In genomic region chr6:56902551-56903464, GRCh38 we compare ENCODE assay signal across 2 cellular contexts.
A peak's percentile ranks its signal among the peaks of the same experiment; 100 is the strongest.
TF ChIP-seq lines count a peak whose summit lies in the region.

No MANE protein-coding gene starts in this region.

TF ChIP-seq in A549, 52 proteins besides CTCF, POLR2A, EP300 and RAD21 (continued from another document):
- TF ChIP-seq SMC3 (IDR thresholded peaks at IDR 0.05) (peak; percentile 70), CHD2 (IDR thresholded peaks at IDR 0.05; ENCODE audit: low read length, partially characterized antibody) (no peak), TFCP2L1 (CRISPR knock-in tag; IDR thresholded peaks at IDR 0.05) (no peak), RARB (CRISPR knock-in tag; IDR thresholded peaks at IDR 0.05) (no peak), ATOH8 (CRISPR knock-in tag; IDR thresholded peaks at IDR 0.05; ENCODE audit: low read depth) (no peak), KDM5A (IDR thresholded peaks at IDR 0.05) (no peak)

TF ChIP-seq in GM12878, 131 proteins besides CTCF, POLR2A, EP300 and RAD21 (continued from another document):
- TF ChIP-seq, protein P1, sequence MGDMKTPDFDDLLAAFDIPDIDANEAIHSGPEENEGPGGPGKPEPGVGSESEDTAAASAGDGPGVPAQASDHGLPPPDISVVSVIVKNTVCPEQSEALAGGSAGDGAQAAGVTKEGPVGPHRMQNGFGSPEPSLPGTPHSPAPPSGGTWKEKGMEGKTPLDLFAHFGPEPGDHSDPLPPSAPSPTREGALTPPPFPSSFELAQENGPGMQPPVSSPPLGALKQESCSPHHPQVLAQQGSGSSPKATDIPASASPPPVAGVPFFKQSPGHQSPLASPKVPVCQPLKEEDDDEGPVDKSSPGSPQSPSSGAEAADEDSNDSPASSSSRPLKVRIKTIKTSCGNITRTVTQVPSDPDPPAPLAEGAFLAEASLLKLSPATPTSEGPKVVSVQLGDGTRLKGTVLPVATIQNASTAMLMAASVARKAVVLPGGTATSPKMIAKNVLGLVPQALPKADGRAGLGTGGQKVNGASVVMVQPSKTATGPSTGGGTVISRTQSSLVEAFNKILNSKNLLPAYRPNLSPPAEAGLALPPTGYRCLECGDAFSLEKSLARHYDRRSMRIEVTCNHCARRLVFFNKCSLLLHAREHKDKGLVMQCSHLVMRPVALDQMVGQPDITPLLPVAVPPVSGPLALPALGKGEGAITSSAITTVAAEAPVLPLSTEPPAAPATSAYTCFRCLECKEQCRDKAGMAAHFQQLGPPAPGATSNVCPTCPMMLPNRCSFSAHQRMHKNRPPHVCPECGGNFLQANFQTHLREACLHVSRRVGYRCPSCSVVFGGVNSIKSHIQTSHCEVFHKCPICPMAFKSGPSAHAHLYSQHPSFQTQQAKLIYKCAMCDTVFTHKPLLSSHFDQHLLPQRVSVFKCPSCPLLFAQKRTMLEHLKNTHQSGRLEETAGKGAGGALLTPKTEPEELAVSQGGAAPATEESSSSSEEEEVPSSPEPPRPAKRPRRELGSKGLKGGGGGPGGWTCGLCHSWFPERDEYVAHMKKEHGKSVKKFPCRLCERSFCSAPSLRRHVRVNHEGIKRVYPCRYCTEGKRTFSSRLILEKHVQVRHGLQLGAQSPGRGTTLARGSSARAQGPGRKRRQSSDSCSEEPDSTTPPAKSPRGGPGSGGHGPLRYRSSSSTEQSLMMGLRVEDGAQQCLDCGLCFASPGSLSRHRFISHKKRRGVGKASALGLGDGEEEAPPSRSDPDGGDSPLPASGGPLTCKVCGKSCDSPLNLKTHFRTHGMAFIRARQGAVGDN (IDR thresholded peaks at IDR 0.05), result no peak
- TF ChIP-seq BHLHE40 (IDR thresholded peaks at IDR 0.05; ENCODE audit: borderline replicate concordance in 1 of 2, low read depth in 2 of 2, low read length in 1 of 2), result 0 out of 4 replicates have a peak, but pooled peaks of 1 of the 2 experiments have one; percentile 12
TF ChIP-seq in GM12878: peak in this region for 2.
